In the genomic region with DNA sequence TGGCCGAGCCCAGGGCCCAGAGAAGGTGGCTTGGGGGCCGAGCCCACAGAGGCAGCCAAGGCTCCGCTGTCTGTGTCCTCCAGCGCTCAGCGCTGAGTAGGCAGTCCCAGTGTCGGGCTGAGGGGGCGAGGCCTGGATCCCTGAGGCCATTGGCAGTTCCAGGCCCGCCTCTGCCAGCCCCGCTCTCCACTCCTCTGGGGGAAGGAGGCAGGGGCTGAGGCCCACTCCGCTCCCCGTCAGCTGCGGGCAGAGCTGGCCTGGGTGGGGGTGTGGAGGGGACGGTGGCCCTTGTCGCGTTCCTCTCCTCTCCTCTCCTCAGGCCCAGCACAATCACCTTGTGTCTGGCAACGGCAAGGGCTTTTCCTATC, we compare ENCODE assay signal across 8 cellular contexts.
DNase-seq lines count a peak whose midpoint lies in the region; ATAC-seq and TF ChIP-seq lines count a peak whose summit lies in the region.
"Had no signal": no experiment of that assay in that cellular context is flagged by ENCODE, and none has a peak within 500 bp of the region (broad histone marks: within the 10 kb centered on the region; RNA-seq: fewer than 3 reads in every experiment).

No MANE protein-coding gene starts in this region.

- no peaks in the 10 kb centered on the region for H3K9me3 ChIP-seq in Panc1 (ENCODE audit: control insufficient read depth, insufficient read depth, low read depth, low read length)
- H3K9me3 ChIP-seq in mesodermal cell (ENCODE audit: control insufficient read depth, low read length) = no peaks in the 10 kb centered on the region

- no peaks in the 10 kb centered on the region for H3K27me3 ChIP-seq in Panc1 (ENCODE audit: control insufficient read depth, insufficient read depth, low read length)

- in situ Hi-C loops in Panc1 (cut with HindIII; ENCODE audit: low pct_unique_long_range_greater_than_20kb, low sequenced_read_pairs) = no loop called here

- no peaks in the 10 kb centered on the region for H3K36me3 ChIP-seq in Panc1 (ENCODE audit: control insufficient read depth, insufficient read depth, low read length)
- H3K36me3 ChIP-seq in mesodermal cell (ENCODE audit: control insufficient read depth, insufficient read depth, low read length) = no peaks in the 10 kb centered on the region

- no peaks in the 10 kb centered on the region for H3K4me1 ChIP-seq in Panc1 (ENCODE audit: control insufficient read depth, insufficient read depth, low read length)
- H3K4me1 ChIP-seq in mesodermal cell (ENCODE audit: control insufficient read depth, insufficient read depth, low read length, poor library complexity, severe bottlenecking) = peaks cover 24% of the 10 kb centered on the region

- no peak for DNase-seq in Panc1 (ENCODE audit: low read depth, low spot score)
- DNase-seq in epithelial cell of esophagus (ENCODE audit: low read depth) = peak; percentile 22
- DNase-seq in type B pancreatic cell (ENCODE audit: extremely low spot score, unreplicated experiment) = no peak
- no peak for DNase-seq in DMS79 (lab: John Stamatoyannopoulos, UW)
- DNase-seq in NCI-H2029 (lab: John Stamatoyannopoulos, UW) = no peak
- no peak for DNase-seq in GOT3 (lab: John Stamatoyannopoulos, UW)
- DNase-seq: activated CD4-positive, alpha-beta T cell treated with anti-CD3 and anti-CD28 coated beads, Interleukin-2, amount 10 ng/mL, durations not matched to agents 7 days and 5 days had no signal

- no peaks in the 10 kb centered on the region for H3K9me3 Mint-ChIP-seq in type B pancreatic cell
- H3K9me3 Mint-ChIP-seq: activated CD4-positive, alpha-beta T cell treated with anti-CD3 and anti-CD28 coated beads, Interleukin-2, amount 10 ng/mL, durations not matched to agents 7 days and 5 days had no signal

- H3K27me3 Mint-ChIP-seq in type B pancreatic cell = no peaks in the 10 kb centered on the region
- H3K27me3 Mint-ChIP-seq: activated CD4-positive, alpha-beta T cell treated with anti-CD3 and anti-CD28 coated beads, Interleukin-2, amount 10 ng/mL, durations not matched to agents 7 days and 5 days had no signal

- intact Hi-C loops in Panc1 (cut with micrococcal nuclease; ENCODE audit: unreplicated experiment) = no loop called here

- H3K4me3 ChIP-seq in Panc1 (ENCODE audit: low read depth in 2 of 2, low read length in 2 of 2) = no peak overlapping the region
- H3K4me3 ChIP-seq in epithelial cell of esophagus (ENCODE audit: low read length) = no peak overlapping the region
- H3K4me3 ChIP-seq in mesodermal cell (ENCODE audit: extremely low read depth, insufficient read depth, low read length, poor library complexity, severe bottlenecking) = no peak overlapping the region

- peak; percentile 35; the same call in 1 of the 2 replicates for ATAC-seq in Panc1

- 11 to 14% methylated on average over 10 of the region's 16 CpGs for WGBS in mesodermal cell (ENCODE audit: insufficient coverage in 2 of 2), 2 experiments

- POLR2A ChIA-PET in Panc1 (lab: Charles Lee) = no interaction called here

- no TSS peak for BruUV-seq in Panc1 (replicated peaks; lab: Mats Ljungman, UMichigan)

- CTCF ChIA-PET in Panc1 (lab: Charles Lee) = no interaction called here

- TF ChIP-seq CTCF in Panc1 (IDR thresholded peaks at IDR 0.05) = no peak
- no peak for TF ChIP-seq CTCF in epithelial cell of esophagus (IDR thresholded peaks at IDR 0.05; ENCODE audit: insufficient read depth, low read depth, low read length, missing control alignments)
- TF ChIP-seq CTCF in type B pancreatic cell (conservative IDR thresholded peaks at IDR 0.05) = no peak

- H3K4me1 Mint-ChIP-seq in type B pancreatic cell (ENCODE audit: unreplicated experiment) = peaks cover 19% of the 10 kb centered on the region
- H3K4me1 Mint-ChIP-seq: activated CD4-positive, alpha-beta T cell treated with anti-CD3 and anti-CD28 coated beads, Interleukin-2, amount 10 ng/mL, durations not matched to agents 7 days and 5 days had no signal

- H3K27ac ChIP-seq in Panc1 (ENCODE audit: low read length) = no peak overlapping the region
- peak overlapping the region; percentile 49 for H3K27ac ChIP-seq in mesodermal cell (ENCODE audit: low read depth, low read length, severe bottlenecking)

- H3K27ac Mint-ChIP-seq in type B pancreatic cell = peak overlapping the region; percentile 29
- H3K27ac Mint-ChIP-seq: activated CD4-positive, alpha-beta T cell treated with anti-CD3 and anti-CD28 coated beads, Interleukin-2, amount 10 ng/mL, durations not matched to agents 7 days and 5 days had no signal

- H3K36me3 Mint-ChIP-seq in type B pancreatic cell = no peaks in the 10 kb centered on the region

- no peak overlapping the region for H3K4me3 Mint-ChIP-seq in type B pancreatic cell
- H3K4me3 Mint-ChIP-seq: activated CD4-positive, alpha-beta T cell treated with anti-CD3 and anti-CD28 coated beads, Interleukin-2, amount 10 ng/mL, durations not matched to agents 7 days and 5 days had no signal
